In the genomic region with DNA sequence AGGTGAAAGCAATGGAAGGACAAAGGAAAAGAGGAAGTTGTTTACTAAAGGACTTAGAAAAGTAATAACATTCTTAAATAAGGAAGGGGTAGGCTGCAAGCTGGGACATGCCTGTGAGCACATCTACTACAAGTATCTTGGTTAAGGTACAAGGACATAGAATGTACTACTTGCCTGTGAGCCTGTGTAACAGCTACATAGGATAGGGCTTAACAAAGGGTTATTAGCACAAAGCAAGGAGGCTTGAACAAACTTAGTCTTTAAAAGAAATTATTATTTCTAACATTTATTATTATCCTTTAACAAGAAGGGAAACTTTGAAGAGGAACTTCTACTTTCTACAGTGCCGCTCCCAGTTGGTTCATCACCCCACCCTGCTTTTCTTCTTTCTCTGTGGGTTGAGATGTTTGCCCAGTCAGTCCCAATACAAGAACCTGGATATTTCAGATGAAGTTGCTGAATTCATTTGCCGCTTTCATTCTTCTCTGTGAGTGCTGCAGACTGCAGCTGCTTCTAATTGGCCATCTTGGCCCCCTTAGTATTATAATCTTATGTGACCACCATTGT, we compare ENCODE assay signal across 14 cellular contexts.
DNase-seq lines count a peak whose midpoint lies in the region; ATAC-seq, FAIRE-seq and TF ChIP-seq lines count a peak whose summit lies in the region.
"Had no signal": no experiment of that assay in that cellular context is flagged by ENCODE, and none has a peak within 500 bp of the region (broad histone marks: within the 10 kb centered on the region; RNA-seq: fewer than 3 reads in every experiment).

No MANE protein-coding gene starts in this region.

- H2BK5ac ChIP-seq in neuronal stem cell (ENCODE audit: low read length), result no peak overlapping the region

- no peak for TF ChIP-seq CTCF in GM12878 (IDR thresholded peaks at IDR 0.05 in 2 of 3, conservative IDR thresholded peaks at IDR 0.05 in 1 of 3; ENCODE audit: control insufficient read depth in 2 of 3, extremely low read depth in 1 of 3, insufficient read depth in 1 of 3, low read depth in 3 of 3, low read length in 3 of 3)

- TF ChIP-seq POLR2A in GM12878 (IDR thresholded peaks at IDR 0.05; ENCODE audit: low read depth, low read length), result no peak

- no peaks in the 10 kb centered on the region for H3K79me2 ChIP-seq in GM12878 (ENCODE audit: control insufficient read depth, insufficient read depth, low read length)

- TF ChIP-seq RAD21 in GM12878 (IDR thresholded peaks at IDR 0.05; ENCODE audit: insufficient read depth, low read depth, low read length), result no peak

- H3K27ac ChIP-seq in GM12878 (ENCODE audit: control insufficient read depth, insufficient read depth) (peak overlapping the region; percentile 13; the same call in 1 of the 2 replicates), neuronal stem cell (replicated peaks; ENCODE audit: low read length) (no peak overlapping the region), caudate nucleus (ENCODE audit: low read depth, low read length) (no peak overlapping the region)
- H3K27ac ChIP-seq: ascending aorta, neutrophil had no signal

- SMC1A ChIA-PET in GM12878 (lab: Charles Lee; ENCODE audit: uncharacterized antibody, unreplicated experiment), result no interaction called here

- no peak overlapping the region for H4K91ac ChIP-seq in neuronal stem cell (ENCODE audit: low read depth, low read length, poor library complexity)

- no peak overlapping the region for H3K4ac ChIP-seq in neuronal stem cell (ENCODE audit: low read length)

- WGBS in GM12878 (ENCODE audit: insufficient coverage, insufficient replicate concordance, low lambda C conversion rate, missing lambda C conversion rate), result 100% methylated on average over 2 of the region's 2 CpGs
- WGBS in neuronal stem cell (ENCODE audit: extremely low coverage in 2 of 2, insufficient read length in 2 of 2, insufficient replicate concordance in 1 of 2), 2 donors, result no CpG with 5 or more reads among the region's 2 CpGs

- CTCF ChIA-PET in GM12878 (lab: Yijun Ruan, JAX), result interaction anchor here (0.9 kb wide), 1 partner anchor 24 kb away, joined by 3 read pairs; no protein-coding TSS in a partner anchor

- no TSS peak for BruUV-seq in GM12878 (replicated peaks; lab: Mats Ljungman, UMichigan)

- FAIRE-seq in GM12878 (lab: Jason Lieb, UNC) (no peak), frontal cortex (lab: Jason Lieb, UNC) (no peak)

- H2BK12ac ChIP-seq in neuronal stem cell (ENCODE audit: low read length), result no peak overlapping the region

- H4K20me1 ChIP-seq in GM12878 (ENCODE audit: control insufficient read depth, insufficient read depth), result no peaks in the 10 kb centered on the region

- H3K4me1 ChIP-seq in GM12878 (ENCODE audit: control insufficient read depth, insufficient read depth, low read length) (peaks cover 12% of the 10 kb centered on the region), neuronal stem cell (ENCODE audit: control insufficient read depth in 2 of 2, insufficient read depth in 1 of 2, low read depth in 1 of 2, low read length in 2 of 2) (peaks cover 6 to 9% of the 10 kb centered on the region in 2 donors)
- H3K4me1 ChIP-seq: ascending aorta had no signal

- no peak for TF ChIP-seq EP300 in GM12878 (IDR thresholded peaks at IDR 0.05; ENCODE audit: borderline replicate concordance in 1 of 2, control insufficient read depth in 1 of 2, low read depth in 2 of 2, low read length in 2 of 2)

- ATAC-seq in GM19351 (IDR thresholded peaks at IDR 0.05; ENCODE audit: unreplicated experiment) (peak; percentile 43), GM12878 (peak; percentile 62)
- ATAC-seq: activated T-helper 17 cell treated with anti-CD3 and anti-CD28 coated beads, Interleukin-2, amount 50 U/mL, for 72 hours; effector memory CD8-positive, alpha-beta T cell had no signal

- H3K4me2 ChIP-seq in GM12878 (ENCODE audit: control insufficient read depth, insufficient read depth) (no peak overlapping the region), neuronal stem cell (ENCODE audit: insufficient read depth, low read length, poor library complexity, severe bottlenecking) (no peak overlapping the region)
- H3K4me2 ChIP-seq: smooth muscle cell had no signal

- RAD21 ChIA-PET in GM12878 (lab: Charles Lee; ENCODE audit: unreplicated experiment), result no interaction called here

- in situ Hi-C loops in GM12878 (cut with MboI), result no loop called here

- intact Hi-C loops in GM12878 (cut with micrococcal nuclease; ENCODE audit: unreplicated experiment), result no loop called here

- no peaks in the 10 kb centered on the region for H3K9me3 ChIP-seq in GM12878 (replicated peaks; ENCODE audit: control insufficient read depth, insufficient read depth, low read length)
- peaks cover 0 to 5% of the 10 kb centered on the region in 2 donors for H3K9me3 ChIP-seq in neuronal stem cell (replicated peaks in 1 of 2; ENCODE audit: control insufficient read depth in 2 of 2, insufficient read depth in 1 of 2, low read depth in 1 of 2, low read length in 2 of 2)
- H3K9me3 ChIP-seq: ascending aorta, neutrophil had no signal

- no peak overlapping the region for H3K18ac ChIP-seq in neuronal stem cell (ENCODE audit: low read length)

- H3K36me3 ChIP-seq in GM12878 (ENCODE audit: control insufficient read depth in 2 of 2, insufficient read depth in 2 of 2, low read length in 1 of 2) (peaks cover 2 to 7% of the 10 kb centered on the region in 2 experiments; a peak in 3 of 4 replicates), neuronal stem cell (replicated peaks in 1 of 2; ENCODE audit: control insufficient read depth in 2 of 2, insufficient read depth in 2 of 2, low read length in 2 of 2) (peaks cover 0 to 4% of the 10 kb centered on the region in 2 donors)
- H3K36me3 ChIP-seq: neutrophil had no signal

- H3K4me3 ChIP-seq in GM12878 (no peak overlapping the region), neuronal stem cell (ENCODE audit: low read length in 2 of 2) (no peak overlapping the region)
- H3K4me3 ChIP-seq: ascending aorta, smooth muscle cell had no signal

- H3K9ac ChIP-seq in GM12878 (ENCODE audit: control insufficient read depth, insufficient read depth, low read length), result no peak overlapping the region
- no peak overlapping the region for H3K9ac ChIP-seq in neuronal stem cell (ENCODE audit: low read depth, low read length, poor library complexity)

- H3K14ac ChIP-seq in neuronal stem cell (ENCODE audit: low read length), result no peak overlapping the region

- POLR2A ChIA-PET in GM12878 (lab: Charles Lee), result interaction anchor here (0.7 kb wide), 1 partner anchor 1474 kb away, joined by 5 read pairs; no protein-coding TSS in a partner anchor

- H3K27me3 ChIP-seq in GM12878 (replicated peaks in 1 of 2; ENCODE audit: control insufficient read depth in 2 of 2, insufficient read depth in 2 of 2, low read length in 1 of 2), result no peaks in the 10 kb centered on the region
- no peaks in the 10 kb centered on the region for H3K27me3 ChIP-seq in neuronal stem cell (ENCODE audit: control insufficient read depth in 3 of 3, insufficient read depth in 3 of 3, low read depth in 1 of 3, low read length in 3 of 3)
- H3K27me3 ChIP-seq: ascending aorta, neutrophil had no signal

- no peak overlapping the region for H3K23ac ChIP-seq in neuronal stem cell (ENCODE audit: low read depth, low read length, poor library complexity)

- DNase-seq in Kasumi-1 (lab: John Stamatoyannopoulos, UW) (peak; percentile 28 to 43), GM12878 (ENCODE audit: low read depth, low spot score) (peak; percentile 19), neuronal stem cell (ENCODE audit: low spot score) (no peak), DMS 273 treated with DMSO at 0.1 percent for 48 hours (lab: John Stamatoyannopoulos, UW) (no peak), frontal cortex (ENCODE audit: low spot score in 2 of 2) (no peak), caudate nucleus (lab: John Stamatoyannopoulos, UW) (no peak)
- DNase-seq: activated CD4-positive, alpha-beta T cell treated with anti-CD3 and anti-CD28 coated beads, Interleukin-2, amount 50 U/mL, for 1 hour; COR-L47; effector memory CD8-positive, alpha-beta T cell had no signal

- H2AFZ ChIP-seq in GM12878 (ENCODE audit: control insufficient read depth, low read depth, low read length) (peak overlapping the region; percentile 42; the same call in 1 of the 2 replicates), neuronal stem cell (ENCODE audit: low read length) (peak overlapping the region; percentile 69)

- no peak overlapping the region for H2BK120ac ChIP-seq in neuronal stem cell (ENCODE audit: low read depth, low read length)

- no peaks in the 10 kb centered on the region for H3K79me1 ChIP-seq in neuronal stem cell (ENCODE audit: low read depth, low read length)

- H4K8ac ChIP-seq in neuronal stem cell (ENCODE audit: low read depth, low read length), result no peak overlapping the region

- no peak overlapping the region for H2AK5ac ChIP-seq in neuronal stem cell (ENCODE audit: low read depth, low read length)

- no peak overlapping the region for H2BK15ac ChIP-seq in neuronal stem cell (ENCODE audit: low read length)

TF ChIP-seq in GM12878, 131 proteins besides CTCF, POLR2A, EP300 and RAD21 (continues in another document):
- TF ChIP-seq ETV6 (conservative IDR thresholded peaks at IDR 0.05 in 1 of 2, IDR thresholded peaks at IDR 0.05 in 1 of 2; ENCODE audit: borderline replicate concordance in 1 of 2, low read depth in 1 of 2) (no peak), ZNF207 (IDR thresholded peaks at IDR 0.05; ENCODE audit: borderline replicate concordance) (no peak), SPI1 (IDR thresholded peaks at IDR 0.05; ENCODE audit: borderline replicate concordance, insufficient read depth, low read depth, low read length) (peak; percentile 32; the same call in 1 of the 2 replicates), SMAD5 (IDR thresholded peaks at IDR 0.05; ENCODE audit: low read depth) (no peak), BCLAF1 (IDR thresholded peaks at IDR 0.05) (no peak), PAX8 (IDR thresholded peaks at IDR 0.05) (no peak)

Comparison
In these comparisons a context has a peak if more than half of its experiments do, and no peak if none do; other contexts are left out.
1. DNase-seq: peak in Kasumi-1 (2 of 2) and GM12878 (single experiment); none in neuronal stem cell (single experiment), DMS 273 treated with DMSO at 0.1 percent for 48 hours (single experiment), frontal cortex (0 of 2) and caudate nucleus (0 of 61).